In genomic region chr12:43979450-43979849, GRCh38 we compare ENCODE assay signal across 29 cellular contexts.
"Had no signal": no experiment of that assay in that cellular context is flagged by ENCODE, and none has a peak within 500 bp of the region (broad histone marks: within the 10 kb centered on the region; RNA-seq: fewer than 3 reads in every experiment).

No MANE protein-coding gene starts in this region.

- H3K79me2 ChIP-seq: hepatocyte had no signal

- H3K4me3 ChIP-seq: colonic mucosa, coronary artery, dorsolateral prefrontal cortex, esophagus muscularis mucosa, esophagus squamous epithelium, gastrocnemius medialis, gastroesophageal sphincter, heart left ventricle, heart right ventricle, hepatocyte had no signal

- H3K4me2 ChIP-seq: hepatocyte had no signal

- ATAC-seq: effector memory CD8-positive, alpha-beta T cell; esophagus mucosa; foreskin keratinocyte; gastrocnemius medialis; gastroesophageal sphincter; heart left ventricle; heart right ventricle had no signal

- H3K36me3 ChIP-seq: colonic mucosa, esophagus muscularis mucosa, esophagus squamous epithelium, gastrocnemius medialis, gastroesophageal sphincter, heart left ventricle, heart right ventricle had no signal

- FAIRE-seq: colon, endometrium, endothelial cell of umbilical vein, frontal cortex had no signal

- H3K4me1 ChIP-seq: colonic mucosa, foreskin keratinocyte, gastrocnemius medialis, gastroesophageal sphincter had no signal

- H3K27ac ChIP-seq: colonic mucosa, coronary artery, dorsolateral prefrontal cortex, epithelial cell of prostate, esophagus muscularis mucosa, esophagus squamous epithelium, foreskin keratinocyte, gastrocnemius medialis, gastroesophageal sphincter, heart left ventricle, heart right ventricle, hepatocyte had no signal

- H2AFZ ChIP-seq: hepatocyte had no signal

- H3K27ac Mint-ChIP-seq: dendritic cell treated with granulocyte-macrophage colony-stimulating factor and Interleukin-4, amounts not matched to agents 40 ng/mL and 50 ng/mL, for 4 days; effector memory CD8-positive, alpha-beta T cell had no signal

- H3K27me3 Mint-ChIP-seq: dendritic cell treated with granulocyte-macrophage colony-stimulating factor and Interleukin-4, amounts not matched to agents 40 ng/mL and 50 ng/mL, for 4 days; effector memory CD8-positive, alpha-beta T cell had no signal

- H3K9me3 ChIP-seq: colonic mucosa, esophagus muscularis mucosa, esophagus squamous epithelium, gastrocnemius medialis, gastroesophageal sphincter had no signal

- DNase-seq: colonic mucosa; cortex of kidney; dermis blood vessel endothelial cell; dorsolateral prefrontal cortex; effector CD4-positive, alpha-beta T cell; effector CD8-positive, alpha-beta T cell; effector memory CD4-positive, alpha-beta T cell; effector memory CD8-positive, alpha-beta T cell; erythroblast; esophagus squamous epithelium; foreskin fibroblast; foreskin keratinocyte; foreskin melanocyte; gastrocnemius medialis; glutamatergic neuron; head of caudate nucleus; heart left ventricle; heart right ventricle had no signal

- H3K4me3 Mint-ChIP-seq: dendritic cell treated with granulocyte-macrophage colony-stimulating factor and Interleukin-4, amounts not matched to agents 40 ng/mL and 50 ng/mL, for 4 days; effector memory CD8-positive, alpha-beta T cell had no signal

- H3K27me3 ChIP-seq: colonic mucosa, dorsolateral prefrontal cortex, esophagus muscularis mucosa, esophagus squamous epithelium, foreskin keratinocyte, gastrocnemius medialis, gastroesophageal sphincter, heart left ventricle, heart right ventricle, hepatocyte had no signal
